23 cellular contexts compared by ENCODE assay signal in genomic region chr2:198483046-198483445, GRCh38.
DNase-seq lines count a peak whose midpoint lies in the region; ATAC-seq and TF ChIP-seq lines count a peak whose summit lies in the region.
"Had no signal": no experiment of that assay in that cellular context is flagged by ENCODE, and none has a peak within 500 bp of the region (broad histone marks: within the 10 kb centered on the region; RNA-seq: fewer than 3 reads in every experiment).

No MANE protein-coding gene starts in this region.

- BruUV-seq in A673 (replicated peaks; lab: Mats Ljungman, UMichigan) = no TSS peak

- H3K4me1 ChIP-seq in A673 (ENCODE audit: insufficient read depth, low read length, poor library complexity, severe bottlenecking) = no peaks in the 10 kb centered on the region
- H3K4me1 ChIP-seq: BLaER1 treated with 17β-estradiol and CSF1 and Interleukin-3, amounts not matched to agents 10 nM and 100 nM; Caco-2; HAP-1; Peyer's patch had no signal

- CTCF ChIA-PET in A673 (lab: Charles Lee) = no interaction called here

- no peak for TF ChIP-seq CTCF in AG09309 (IDR thresholded peaks at IDR 0.05; ENCODE audit: control insufficient read depth, insufficient read depth, low read depth, low read length, missing control alignments)
- TF ChIP-seq CTCF in A673 (conservative IDR thresholded peaks at IDR 0.05; ENCODE audit: low read depth, low read length) = no peak

- H3K9me3 ChIP-seq in A673 (ENCODE audit: low read depth, low read length, poor library complexity, severe bottlenecking) = no peaks in the 10 kb centered on the region
- H3K9me3 ChIP-seq: BLaER1 treated with 17β-estradiol and CSF1 and Interleukin-3, amounts not matched to agents 10 nM and 100 nM; Caco-2; HAP-1; Peyer's patch; SJCRH30 had no signal

- intact Hi-C loops in A673 (cut with micrococcal nuclease; ENCODE audit: unreplicated experiment) = no loop called here

- ATAC-seq in GM21381 (IDR thresholded peaks at IDR 0.05; ENCODE audit: unreplicated experiment) = no peak
- ATAC-seq: GM23338 had no signal

- peaks cover 7% of the 10 kb centered on the region for H3K27me3 ChIP-seq in A673 (replicated peaks; ENCODE audit: insufficient read depth, low read depth, low read length, poor library complexity)
- H3K27me3 ChIP-seq: BLaER1 treated with 17β-estradiol and CSF1 and Interleukin-3, amounts not matched to agents 10 nM and 100 nM; Peyer's patch; SJCRH30 had no signal

- no peak overlapping the region for H3K27ac ChIP-seq in A673 (ENCODE audit: low read depth, low read length, poor library complexity, severe bottlenecking)
- H3K27ac ChIP-seq: BLaER1 treated with 17β-estradiol and CSF1 and Interleukin-3, amounts not matched to agents 10 nM and 100 nM; HL-60; Peyer's patch; SJCRH30 had no signal

- H3K36me3 ChIP-seq in A673 (ENCODE audit: insufficient read depth, low read length, poor library complexity, severe bottlenecking) = no peaks in the 10 kb centered on the region
- H3K36me3 ChIP-seq: BLaER1 treated with 17β-estradiol and CSF1 and Interleukin-3, amounts not matched to agents 10 nM and 100 nM; HAP-1; Peyer's patch; SJCRH30 had no signal

- H3K4me3 ChIP-seq in AG09309 (ENCODE audit: control insufficient read depth, low read depth, low read length) (no peak overlapping the region), A673 (ENCODE audit: low read depth, low read length, poor library complexity, severe bottlenecking) (no peak overlapping the region)
- H3K4me3 ChIP-seq: BLaER1 treated with 17β-estradiol and CSF1 and Interleukin-3, amounts not matched to agents 10 nM and 100 nM; GM23338; HAP-1; Peyer's patch; SJCRH30 had no signal

- DNase-seq in AG09309 (ENCODE audit: low read depth) = peak; percentile 11
- peak; percentile 24 for DNase-seq in GM04503 (ENCODE audit: low read depth)
- DNase-seq in astrocyte of the hippocampus (ENCODE audit: low read depth, low spot score) = peak; percentile 4
- peak; percentile 0 for DNase-seq in occipital lobe (lab: John Stamatoyannopoulos, UW)
- DNase-seq in NCI-H774 (lab: John Stamatoyannopoulos, UW) = no peak
- DNase-seq in OCI-M2 (lab: John Stamatoyannopoulos, UW; ENCODE audit: unreplicated experiment) = no peak
- DNase-seq in A673 (ENCODE audit: low spot score) = no peak
- DNase-seq: 8988T; Caco-2; CD4-positive, alpha-beta memory T cell; DND-41; KBM-7; NCI-H1092 treated with DMSO at 0.1 percent for 48 hours; NCI-H1436 treated with DMSO at 0.1 percent for 48 hours; NCI-H1930; Peyer's patch; SJCRH30; T-helper 1 cell had no signal

- POLR2A ChIA-PET in A673 (lab: Charles Lee; ENCODE audit: low non-redundant PET) = no interaction called here

Comparison
In these comparisons a context has a peak if more than half of its experiments do, and no peak if none do; other contexts are left out.
1. DNase-seq: peak in AG09309 (single experiment), GM04503 (single experiment), astrocyte of the hippocampus (single experiment) and occipital lobe (single experiment); none in NCI-H774 (single experiment), OCI-M2 (single experiment) and A673 (single experiment).